Comparison of ENCODE assay signal across 8 cellular contexts in the genomic region with DNA sequence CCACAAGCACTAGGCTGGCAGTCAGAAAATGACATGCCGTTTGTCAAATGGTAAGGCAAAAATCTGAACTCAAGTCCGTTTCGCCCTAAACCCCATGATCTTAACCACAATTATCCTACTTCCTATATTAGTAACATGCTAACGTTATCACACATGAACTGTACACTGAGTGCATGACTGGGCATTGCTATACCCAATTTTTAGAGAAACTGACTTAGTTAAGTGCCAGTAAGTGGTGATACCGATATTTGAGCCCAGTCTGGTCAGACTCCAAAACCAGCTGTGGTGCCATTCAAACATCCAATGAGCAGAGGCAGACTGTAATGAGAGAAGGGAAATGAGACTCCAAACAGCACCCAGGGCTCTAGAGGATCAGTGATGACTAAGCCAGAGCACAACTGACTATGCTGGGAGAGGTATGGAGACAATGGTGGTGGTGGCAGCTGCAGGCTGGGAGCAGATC.
DNase-seq lines count a peak whose midpoint lies in the region; ATAC-seq, FAIRE-seq and TF ChIP-seq lines count a peak whose summit lies in the region.

No MANE protein-coding gene starts in this region.

- no peaks in the 10 kb centered on the region for H3K27me3 ChIP-seq in CD4-positive, alpha-beta T cell (ENCODE audit: control insufficient read depth, insufficient read depth, low read length)

- H3K27me3 Mint-ChIP-seq in CD4-positive, alpha-beta T cell, result peaks cover 23% of the 10 kb centered on the region

- CTCF ChIA-PET in CD4-positive, alpha-beta T cell (lab: Charles Lee), result no interaction called here
- CTCF ChIA-PET in OCI-LY7 (lab: Charles Lee; ENCODE audit: unreplicated experiment), result no interaction called here

- FAIRE-seq in D721Med (lab: Jason Lieb, UNC), result no peak

- POLR2A ChIA-PET in CD4-positive, alpha-beta T cell (lab: Charles Lee), result no interaction called here
- POLR2A ChIA-PET in OCI-LY7 (lab: Charles Lee), result no interaction called here

- no TSS peak for BruUV-seq in OCI-LY7 (replicated peaks; lab: Mats Ljungman, UMichigan)

- no peaks in the 10 kb centered on the region for H3K4me1 Mint-ChIP-seq in CD4-positive, alpha-beta T cell (ENCODE audit: low read depth)

- no peak overlapping the region for H3K4me3 Mint-ChIP-seq in CD4-positive, alpha-beta T cell

- intact Hi-C loops in CD4-positive, alpha-beta T cell (cut with DNase I, micrococcal nuclease), result no loop called here
- intact Hi-C loops in OCI-LY7 (cut with micrococcal nuclease; ENCODE audit: unreplicated experiment), result no loop called here

- H4K20me1 ChIP-seq in OCI-LY7 (ENCODE audit: insufficient read depth, low read length), result no peaks in the 10 kb centered on the region

- ATAC-seq in GM21576 (IDR thresholded peaks at IDR 0.05; ENCODE audit: unreplicated experiment), result peak; percentile 93
- no peak for ATAC-seq in CD4-positive, alpha-beta T cell (ENCODE audit: poor library complexity)

- H3K9me3 Mint-ChIP-seq in CD4-positive, alpha-beta T cell, result no peaks in the 10 kb centered on the region

- H2AFZ ChIP-seq in OCI-LY7 (ENCODE audit: low read length), result no peak overlapping the region

- no peaks in the 10 kb centered on the region for H3K36me3 ChIP-seq in OCI-LY7 (ENCODE audit: insufficient read depth, low read length)

- TF ChIP-seq CTCF in GM10266 (IDR thresholded peaks at IDR 0.05; ENCODE audit: control insufficient read depth, insufficient read depth, low read depth, missing control alignments), result no peak
- TF ChIP-seq CTCF in fibroblast of mammary gland (conservative IDR thresholded peaks at IDR 0.05; ENCODE audit: control insufficient read depth, insufficient read depth, low read depth, low read length), result no peak
- no peak for TF ChIP-seq CTCF in CD4-positive, alpha-beta T cell (IDR thresholded peaks at IDR 0.05)
- TF ChIP-seq CTCF in D721Med (IDR thresholded peaks at IDR 0.05; ENCODE audit: insufficient read depth, missing control alignments), result no peak
- no peak for TF ChIP-seq CTCF in OCI-LY7 (conservative IDR thresholded peaks at IDR 0.05; ENCODE audit: low read length)

- H3K9me3 ChIP-seq in CD4-positive, alpha-beta T cell (ENCODE audit: control insufficient read depth, low read length), result no peaks in the 10 kb centered on the region
- no peaks in the 10 kb centered on the region for H3K9me3 ChIP-seq in OCI-LY7 (ENCODE audit: low read length)

- no peak overlapping the region for H3K4me2 ChIP-seq in OCI-LY7 (ENCODE audit: low read length)

- no peak overlapping the region for H3K27ac ChIP-seq in CD4-positive, alpha-beta T cell (ENCODE audit: low read depth, low read length)
- no peak overlapping the region for H3K27ac ChIP-seq in OCI-LY7 (ENCODE audit: low read depth, low read length, poor library complexity, severe bottlenecking)

- no peak overlapping the region for H3K4me3 ChIP-seq in fibroblast of mammary gland (ENCODE audit: control insufficient read depth, low read depth, low read length)
- H3K4me3 ChIP-seq in OCI-LY7 (ENCODE audit: low read depth, low read length, poor library complexity, severe bottlenecking), result no peak overlapping the region

- H3K27ac Mint-ChIP-seq in CD4-positive, alpha-beta T cell, result no peak overlapping the region

- H3K36me3 Mint-ChIP-seq in CD4-positive, alpha-beta T cell (ENCODE audit: low read depth), result no peaks in the 10 kb centered on the region

- no peaks in the 10 kb centered on the region for H3K4me1 ChIP-seq in OCI-LY7 (ENCODE audit: insufficient read depth, low read length, poor library complexity, severe bottlenecking)

- DNase-seq in GM10266 (ENCODE audit: extremely low spot score) (peak; percentile 28), HPDE6-E6E7 (ENCODE audit: extremely low spot score) (peak; percentile 33), fibroblast of mammary gland (ENCODE audit: low read depth) (peak; percentile 49), DMS79 treated with DMSO at 0.1 percent for 48 hours (lab: John Stamatoyannopoulos, UW) (no peak), D721Med (ENCODE audit: insufficient read length, low spot score) (no peak), OCI-LY7 (ENCODE audit: low spot score) (no peak)
- no peak for DNase-seq in CD4-positive, alpha-beta T cell

- no peaks in the 10 kb centered on the region for H3K9me2 ChIP-seq in OCI-LY7 (ENCODE audit: insufficient read depth, low read length)

- no peaks in the 10 kb centered on the region for H3K79me2 ChIP-seq in OCI-LY7 (ENCODE audit: insufficient read depth, low read depth, low read length)

Comparison
In these comparisons a context has a peak if more than half of its experiments do, and no peak if none do; other contexts are left out.
1. DNase-seq: peak in GM10266 (single experiment), HPDE6-E6E7 (single experiment) and fibroblast of mammary gland (single experiment); none in DMS79 treated with DMSO at 0.1 percent for 48 hours (single experiment), CD4-positive, alpha-beta T cell (0 of 10), D721Med (single experiment) and OCI-LY7 (single experiment).